ENCODE assay signal across 10 cellular contexts in the genomic region with DNA sequence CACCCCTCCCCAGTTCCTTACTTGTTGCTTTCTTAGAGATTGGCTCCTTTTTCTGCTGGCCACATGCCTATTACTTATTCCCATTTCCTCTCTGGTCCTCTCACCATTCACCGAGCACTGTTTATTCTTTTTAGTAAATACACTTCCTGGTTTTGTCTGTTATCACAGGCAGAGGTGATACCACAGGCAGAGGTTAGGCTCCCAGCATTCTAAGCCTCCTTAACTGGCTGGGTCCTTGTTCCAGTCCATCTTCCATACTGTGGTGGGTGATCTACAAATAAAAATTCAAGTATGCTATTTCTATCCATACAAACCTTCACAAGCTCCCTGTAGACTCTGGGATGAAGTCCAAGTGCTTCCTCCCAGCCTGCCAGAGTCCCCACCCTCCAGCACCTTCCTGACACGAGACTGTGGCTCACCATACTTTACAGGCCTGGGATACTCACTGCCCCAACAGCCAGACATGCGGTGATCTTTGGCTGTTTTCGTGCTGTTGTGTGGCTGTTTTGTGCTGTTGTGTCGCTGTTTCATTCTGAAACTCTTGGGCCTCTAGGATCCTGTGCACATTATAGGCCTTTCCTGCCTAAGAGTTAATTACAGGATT.
DNase-seq lines count a peak whose midpoint lies in the region; ATAC-seq and TF ChIP-seq lines count a peak whose summit lies in the region.
"Had no signal": no experiment of that assay in that cellular context is flagged by ENCODE, and none has a peak within 500 bp of the region (broad histone marks: within the 10 kb centered on the region; RNA-seq: fewer than 3 reads in every experiment).

No MANE protein-coding gene starts in this region.

- no peaks in the 10 kb centered on the region for H3K9me3 ChIP-seq in left ventricle myocardium inferior (replicated peaks)
- no peaks in the 10 kb centered on the region for H3K9me3 ChIP-seq in transverse colon
- H3K9me3 ChIP-seq: esophagus squamous epithelium had no signal

- in situ Hi-C loops in transverse colon (cut with MboI; ENCODE audit: low pct_ligation_motif_present in 1 of 4, low pct_unique_long_range_greater_than_20kb in 1 of 4, low sequenced_read_pairs in 3 of 4), result no loop called here

- 50 to 51% methylated on average over 4 of the region's 5 CpGs for WGBS in transverse colon (ENCODE audit: low coverage in 1 of 2), 2 donors

- intact Hi-C loops in Right ventricle myocardium superior (cut with DNase I) (no loop called here), left ventricle myocardium inferior (cut with micrococcal nuclease) (no loop called here), left cardiac atrium (cut with DNase I) (no loop called here), transverse colon (cut with DNase I; ENCODE audit: low total_unique reads) (no loop called here)

- TF ChIP-seq POLR2A in transverse colon (IDR thresholded peaks at IDR 0.05), result no peak

- H3K36me3 ChIP-seq in left ventricle myocardium inferior (no peaks in the 10 kb centered on the region), transverse colon (no peaks in the 10 kb centered on the region)
- H3K36me3 ChIP-seq: esophagus squamous epithelium had no signal

- no peak for TF ChIP-seq EP300 in transverse colon (IDR thresholded peaks at IDR 0.05; ENCODE audit: low read depth)

- H3K27ac ChIP-seq in left ventricle myocardium inferior (replicated peaks) (no peak overlapping the region), transverse colon (peak overlapping the region in 2 of 4 donors; percentile 51 to 61)
- H3K27ac ChIP-seq: esophagus squamous epithelium had no signal

- ATAC-seq in Right ventricle myocardium superior (ENCODE audit: poor library complexity) (peak; percentile 59), left cardiac atrium (peak; percentile 47 to 81), GM21528 (IDR thresholded peaks at IDR 0.05; ENCODE audit: low FRiP score, unreplicated experiment) (no peak), GM18511 (IDR thresholded peaks at IDR 0.05; ENCODE audit: unreplicated experiment) (no peak)

- H3K4me1 ChIP-seq in left ventricle myocardium inferior (peaks cover 11% of the 10 kb centered on the region), transverse colon (peaks cover 0 to 16% (median 4%) of the 10 kb centered on the region in 4 donors)
- H3K4me1 ChIP-seq: esophagus squamous epithelium had no signal

- H3K27me3 ChIP-seq in left ventricle myocardium inferior (ENCODE audit: low read depth), result no peaks in the 10 kb centered on the region
- no peaks in the 10 kb centered on the region for H3K27me3 ChIP-seq in transverse colon
- H3K27me3 ChIP-seq: esophagus squamous epithelium had no signal

- H3K4me3 ChIP-seq in left ventricle myocardium inferior (no peak overlapping the region), transverse colon (no peak overlapping the region)
- H3K4me3 ChIP-seq: esophagus squamous epithelium had no signal

- DNase-seq in Right ventricle myocardium superior (no peak), left ventricle myocardium inferior (no peak), NCI-H748 treated with DMSO at 0.1 percent for 48 hours (lab: John Stamatoyannopoulos, UW) (peak; percentile 89), left cardiac atrium (no peak), transverse colon (peak; percentile 17), AG20443 (ENCODE audit: low spot score) (no peak)
- DNase-seq: activated naive CD4-positive, alpha-beta T cell; esophagus squamous epithelium had no signal

- no peak for TF ChIP-seq CTCF in left ventricle myocardium inferior (IDR thresholded peaks at IDR 0.05; ENCODE audit: borderline replicate concordance)
- no peak for TF ChIP-seq CTCF in transverse colon (IDR thresholded peaks at IDR 0.05)

Comparison
In these comparisons a context has a peak if more than half of its experiments do, and no peak if none do; other contexts are left out.
1. ATAC-seq: peak in Right ventricle myocardium superior (single experiment) and left cardiac atrium (2 of 2); none in GM21528 (single experiment) and GM18511 (single experiment).
2. DNase-seq: peak in NCI-H748 treated with DMSO at 0.1 percent for 48 hours (single experiment) and transverse colon (single experiment); none in Right ventricle myocardium superior (single experiment), left ventricle myocardium inferior (single experiment), left cardiac atrium (single experiment) and AG20443 (single experiment).